Comparison of ENCODE assay signal across 19 cellular contexts in the genomic region with DNA sequence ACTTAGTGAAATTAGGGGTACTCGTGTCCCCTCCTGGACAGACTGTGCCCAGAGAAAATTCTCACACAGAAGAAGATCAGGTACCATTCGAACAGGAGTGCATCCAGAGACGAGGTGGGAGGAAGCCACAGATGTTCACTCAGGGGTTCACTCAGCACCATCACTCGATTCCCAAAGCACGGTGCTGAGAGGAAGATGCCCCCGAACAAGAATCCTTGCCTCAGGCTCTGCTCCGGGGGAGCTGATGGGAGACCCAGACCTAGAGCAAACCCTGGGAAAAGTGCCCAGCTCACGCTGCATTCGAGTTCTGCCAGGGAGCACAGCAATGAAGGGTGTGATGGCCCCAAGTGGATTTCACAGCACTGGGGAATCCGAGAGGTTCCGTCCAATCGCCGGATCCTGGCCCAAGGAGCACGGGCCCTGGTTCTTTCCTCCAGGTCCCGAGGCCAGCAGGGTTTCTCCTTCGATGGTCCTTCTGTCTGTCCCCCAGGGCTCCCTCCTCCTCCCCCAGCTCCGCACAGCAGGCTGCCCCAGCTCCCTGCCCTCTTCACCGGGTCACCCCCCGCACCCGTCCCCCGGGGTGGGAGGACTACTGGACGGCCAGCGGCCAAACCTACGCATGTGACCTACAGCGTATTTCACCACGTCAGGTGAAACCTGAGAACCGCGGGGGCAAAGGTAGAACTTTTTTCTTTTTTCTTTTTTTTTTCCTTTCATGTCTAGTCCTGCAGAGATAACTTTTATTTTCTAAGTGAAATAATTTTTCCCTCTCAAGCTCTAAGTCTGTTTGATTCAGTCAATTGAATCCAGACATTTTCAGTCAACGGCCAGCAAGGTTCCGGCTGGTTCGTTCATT. TPM values are rescaled to one million over a fixed set of nuclear protein-coding genes. Genes with fewer than 3 reads are reported as not detected.
DNase-seq lines count a peak whose midpoint lies in the region; ATAC-seq and TF ChIP-seq lines count a peak whose summit lies in the region.
"Had no signal": no experiment of that assay in that cellular context is flagged by ENCODE, and none has a peak within 500 bp of the region (broad histone marks: within the 10 kb centered on the region; RNA-seq: fewer than 3 reads in every experiment).

No MANE protein-coding gene starts in this region.

- no peak for TF ChIP-seq POLR2A in stomach (IDR thresholded peaks at IDR 0.05)
- no peak for TF ChIP-seq POLR2A in vagina (IDR thresholded peaks at IDR 0.05)

- no peaks in the 10 kb centered on the region for H3K36me3 ChIP-seq in NT2/D1 (ENCODE audit: insufficient read depth, insufficient read length, low read length)
- no peaks in the 10 kb centered on the region for H3K36me3 ChIP-seq in stomach
- H3K36me3 ChIP-seq in vagina: no peaks in the 10 kb centered on the region
- H3K36me3 ChIP-seq: gastrocnemius medialis, left ventricle myocardium inferior had no signal

- no peak for DNase-seq in NT2/D1 (ENCODE audit: low read depth, low spot score)
- peak; percentile 94 for DNase-seq in left lobe of liver (ENCODE audit: low spot score)
- DNase-seq in stomach: peak; percentile 61
- no peak for DNase-seq in T1000 (lab: John Stamatoyannopoulos, UW)
- no peak for DNase-seq in omental fat pad (ENCODE audit: low spot score)
- DNase-seq in vagina (ENCODE audit: extremely low spot score in 2 of 2): no peak
- DNase-seq: activated CD4-positive, alpha-beta T cell treated with anti-CD3 and anti-CD28 coated beads for 48 hours; activated CD8-positive, alpha-beta memory T cell treated with anti-CD3 and anti-CD28 coated beads, Interleukin-2, amount 50 U/mL, for 48 hours; activated gamma-delta T cell; caudate nucleus; gastrocnemius medialis; IMR-90; left ventricle myocardium inferior; NCI-H510A; occipital lobe; stimulated activated CD4-positive, alpha-beta T cell treated with anti-CD3 and anti-CD28 coated beads, Interleukin-4, amount 100 ng/mL, for 24 hours; substantia nigra had no signal

- ATAC-seq in left lobe of liver (peak; percentile 86), omental fat pad (ENCODE audit: low FRiP score) (no peak)
- ATAC-seq: gastrocnemius medialis, GM23338 had no signal

- intact Hi-C loops in stomach (cut with DNase I; ENCODE audit: low total_unique reads) (no loop called here), vagina (cut with DNase I) (no loop called here)

- H3K4me1 ChIP-seq in NT2/D1 (ENCODE audit: insufficient read depth, insufficient read length) (peaks cover 34% of the 10 kb centered on the region), stomach (peaks cover 26 to 39% (median 34%) of the 10 kb centered on the region in 4 donors), vagina (peaks cover 13% of the 10 kb centered on the region)

- H3K9ac ChIP-seq in NT2/D1 (ENCODE audit: insufficient read length, low read depth): peak overlapping the region; percentile 17

- no peak for TF ChIP-seq CTCF in stomach (IDR thresholded peaks at IDR 0.05)
- no peak for TF ChIP-seq CTCF in omental fat pad (IDR thresholded peaks at IDR 0.05)
- TF ChIP-seq CTCF in vagina (IDR thresholded peaks at IDR 0.05): no peak

- TF ChIP-seq EP300 in stomach (IDR thresholded peaks at IDR 0.05): no peak

- WGBS in stomach, 5 donors: 44 to 59% (median 52%) methylated on average over 26 to 31 of the region's 31 CpGs

- H3K4me3 ChIP-seq in NT2/D1 (ENCODE audit: insufficient read length, low read depth) (no peak overlapping the region), stomach (no peak overlapping the region), vagina (no peak overlapping the region)
- H3K4me3 ChIP-seq: gastrocnemius medialis, GM23338, left ventricle myocardium inferior had no signal

- H3K27me3 ChIP-seq in NT2/D1 (ENCODE audit: insufficient read depth, insufficient read length) (peaks cover 14% of the 10 kb centered on the region), stomach (peaks cover 4 to 69% (median 7%) of the 10 kb centered on the region in 3 donors), vagina (no peaks in the 10 kb centered on the region)

- H3K9me3 ChIP-seq in NT2/D1 (ENCODE audit: insufficient read depth, low read length): no peaks in the 10 kb centered on the region
- H3K9me3 ChIP-seq in stomach: no peaks in the 10 kb centered on the region
- H3K9me3 ChIP-seq in vagina: no peaks in the 10 kb centered on the region
- H3K9me3 ChIP-seq: gastrocnemius medialis, left ventricle myocardium inferior had no signal

- H3K27ac ChIP-seq in stomach (no peak overlapping the region), vagina (no peak overlapping the region)
- H3K27ac ChIP-seq: gastrocnemius medialis, left ventricle myocardium inferior had no signal

RNA-seq across cellular contexts. Expression of a gene that starts 10.2 kb away (rescaled TPM):
- total RNA-seq in left lobe of liver: 28.0 TPM
- total RNA-seq in stomach: 10 to 100 TPM; 42.0 to 71.0 (median 48.0) TPM
- polyA plus RNA-seq in stomach: 10 to 100 TPM; 42.2 to 48.2 (median 42.6) TPM
- 10 to 100 TPM; 50.9 to 94.9 (median 72.5) TPM for total RNA-seq in omental fat pad
- 51.3 TPM for total RNA-seq in vagina

RNA-seq across cellular contexts. Expression of a gene that starts 34.2 kb away (rescaled TPM):
- total RNA-seq in left lobe of liver (8.1 TPM), stomach (10 to 100 TPM in 1 of 5 donors, 1 to 10 TPM in 4; 3.7 to 94.7 (median 6.7) TPM), omental fat pad (10 to 100 TPM in 1 of 4 donors, 1 to 10 TPM in 3; 1.5 to 14.2 (median 1.9) TPM), vagina (4.2 TPM)
- 1 to 10 TPM; 1.5 to 3.6 (median 2.5) TPM for polyA plus RNA-seq in stomach

RNA-seq across cellular contexts. Expression of a gene that starts 43.4 kb away (rescaled TPM):
- total RNA-seq in left lobe of liver (not detected), stomach (1 to 10 TPM in 1 of 5 donors, not detected in 4; 7.6 TPM), omental fat pad (1 to 10 TPM in 1 of 4 donors, not detected in 3; 1.2 TPM), vagina (7.1 TPM)
- 1 to 10 TPM in 2 of 3 donors, under 1 TPM in 1; 0.70 to 6.4 (median 2.6) TPM for polyA plus RNA-seq in stomach
- total RNA-seq: IMR-90, left ventricle myocardium inferior, occipital lobe, skeletal muscle tissue had no signal
- polyA plus RNA-seq: GM23338, IMR-90 had no signal

RNA-seq across cellular contexts. Expression of a gene that starts 52.4 kb away (rescaled TPM):
- total RNA-seq in left lobe of liver (32.5 TPM), stomach (100 to 1,000 TPM in 1 of 5 donors, 10 to 100 TPM in 3, 1 to 10 TPM in 1; 9.3 to 441 (median 41.1) TPM), omental fat pad (10 to 100 TPM; 42.4 to 78.5 (median 61.9) TPM), vagina (60.6 TPM)
- polyA plus RNA-seq in stomach: 10 to 100 TPM; 65.6 to 74.5 (median 71.9) TPM

RNA-seq across cellular contexts. Expression of a gene that starts 52.5 kb away (rescaled TPM):
- total RNA-seq in left lobe of liver (58.3 TPM), stomach (10 to 100 TPM; 32.5 to 87.9 (median 42.0) TPM), omental fat pad (10 to 100 TPM; 48.3 to 77.1 (median 65.8) TPM), vagina (63.3 TPM)
- 10 to 100 TPM; 30.0 to 56.1 (median 30.4) TPM for polyA plus RNA-seq in stomach

Comparison
In these comparisons a context has a peak if more than half of its experiments do, and no peak if none do; other contexts are left out.
1. DNase-seq: peak in left lobe of liver (single experiment) and stomach (single experiment); none in NT2/D1 (single experiment), T1000 (single experiment), omental fat pad (single experiment) and vagina (0 of 2).